Comparison of ENCODE assay signal across 13 cellular contexts in the genomic region with DNA sequence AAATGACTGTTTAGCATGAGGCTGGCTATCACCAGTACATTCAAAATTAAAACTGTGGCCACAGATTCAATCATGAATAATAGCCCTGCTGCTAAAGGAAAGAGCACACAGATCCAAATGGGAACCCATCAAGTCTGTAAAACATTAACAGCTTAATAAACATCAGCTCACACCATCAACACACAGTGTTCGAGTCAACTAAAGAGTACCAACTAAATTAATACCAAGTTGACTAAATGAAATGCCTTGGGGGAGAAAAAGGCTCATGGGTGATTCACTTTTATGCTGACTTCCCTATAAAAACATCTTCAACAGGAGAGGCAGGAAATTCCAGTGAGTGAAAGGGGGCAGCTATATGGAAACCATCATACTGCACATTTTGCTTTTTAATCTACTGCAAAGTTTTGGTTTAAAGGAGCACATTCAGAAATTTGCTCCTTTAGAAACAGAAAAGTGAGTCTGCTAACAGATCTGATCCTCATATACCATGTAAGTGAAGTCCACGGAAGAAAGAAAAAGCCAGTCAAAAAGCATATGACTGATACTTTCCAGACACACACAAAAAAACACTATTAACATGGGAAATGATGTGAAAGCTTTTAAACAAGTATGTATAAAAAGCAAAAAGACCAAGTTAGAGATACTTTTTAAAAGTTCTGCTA. TPM values are rescaled to one million over a fixed set of nuclear protein-coding genes. Genes with fewer than 3 reads are reported as not detected.
DNase-seq lines count a peak whose midpoint lies in the region; ATAC-seq, FAIRE-seq and TF ChIP-seq lines count a peak whose summit lies in the region.
"Had no signal": no experiment of that assay in that cellular context is flagged by ENCODE, and none has a peak within 500 bp of the region (broad histone marks: within the 10 kb centered on the region; RNA-seq: fewer than 3 reads in every experiment).

No MANE protein-coding gene starts in this region.

- ATAC-seq in pancreas = peak; percentile 60 to 84 (median 76)
- ATAC-seq: upper lobe of right lung had no signal

- 3% methylated on average over 2 of the region's 2 CpGs for WGBS in SK-N-SH (ENCODE audit: low lambda C conversion rate)
- 9 to 10% methylated on average over 2 of the region's 2 CpGs for WGBS in pancreas, 2 donors

- POLR2A ChIA-PET in SK-N-SH (lab: Yijun Ruan, JAX) = no interaction called here

- peak; percentile 81 for DNase-seq in EL
- no peak for DNase-seq in SK-N-SH
- peak; percentile 54 for DNase-seq in fibroblast of the aortic adventitia (ENCODE audit: low read depth)
- DNase-seq in pancreas = no peak
- no peak for DNase-seq in NCI-H524 (lab: John Stamatoyannopoulos, UW)
- DNase-seq in cortex of kidney (lab: John Stamatoyannopoulos, UW) = no peak
- no peak for DNase-seq in activated CD8-positive, alpha-beta memory T cell treated with anti-CD3 and anti-CD28 coated beads, Interleukin-2, amount 50 U/mL, for 4 hours
- DNase-seq in coronary artery (ENCODE audit: low spot score) = no peak
- DNase-seq: DMS 273 treated with DMSO at 0.1 percent for 48 hours, foreskin melanocyte, NCI-H1694 treated with DMSO at 0.1 percent for 48 hours, right cardiac atrium, upper lobe of right lung had no signal

- H3K79me2 ChIP-seq in SK-N-SH (ENCODE audit: insufficient read depth) = peaks cover 20% of the 10 kb centered on the region

- peak overlapping the region; percentile 66 for H3K4me2 ChIP-seq in SK-N-SH

- no peaks in the 10 kb centered on the region for H3K9me2 ChIP-seq in SK-N-SH

- peak overlapping the region; percentile 76 for H2AFZ ChIP-seq in SK-N-SH (ENCODE audit: low read depth)

- TF ChIP-seq RAD21 in SK-N-SH (IDR thresholded peaks at IDR 0.05; ENCODE audit: low read length) = no peak

- intact Hi-C loops in pancreas (cut with DNase I) = no loop called here

- peaks cover 15% of the 10 kb centered on the region for H3F3A ChIP-seq in SK-N-SH (replicated peaks; ENCODE audit: insufficient read depth)

- H3K27me3 ChIP-seq in SK-N-SH (ENCODE audit: insufficient read depth) (no peaks in the 10 kb centered on the region), pancreas (no peaks in the 10 kb centered on the region)
- H3K27me3 ChIP-seq: upper lobe of right lung had no signal

- FAIRE-seq in pancreas (lab: Jason Lieb, UNC) = no peak

- H3K4me3 ChIP-seq in SK-N-SH (ENCODE audit: low read depth in 2 of 2, low read length in 1 of 2) (peak overlapping the region in 1 of 2 experiments; percentile 51; a peak in 2 of 4 replicates), fibroblast of the aortic adventitia (ENCODE audit: low read depth, low read length) (no peak overlapping the region), pancreas (peak overlapping the region in 1 of 4 donors; percentile 0), coronary artery (no peak overlapping the region)
- H3K4me3 ChIP-seq: upper lobe of right lung had no signal

- H3K4me1 ChIP-seq in SK-N-SH (ENCODE audit: control insufficient read depth in 1 of 2, insufficient read depth in 2 of 2, low read depth in 1 of 2, low read length in 1 of 2) (peaks cover 2 to 43% of the 10 kb centered on the region in 2 experiments; a peak in 3 of 4 replicates), pancreas (peaks cover 54 to 69% (median 61%) of the 10 kb centered on the region in 3 donors)
- H3K4me1 ChIP-seq: upper lobe of right lung had no signal

- no peak for TF ChIP-seq CTCF in SK-N-SH (IDR thresholded peaks at IDR 0.05)
- no peak for TF ChIP-seq CTCF in fibroblast of the aortic adventitia (IDR thresholded peaks at IDR 0.05; ENCODE audit: insufficient read depth, low read length)
- no peak for TF ChIP-seq CTCF in pancreas (IDR thresholded peaks at IDR 0.05)
- no peak for TF ChIP-seq CTCF in coronary artery (IDR thresholded peaks at IDR 0.05)

- H3K36me3 ChIP-seq in SK-N-SH (replicated peaks in 1 of 2; ENCODE audit: control insufficient read depth in 1 of 2, insufficient read depth in 2 of 2, low read length in 1 of 2) (no peaks in the 10 kb centered on the region), pancreas (no peaks in the 10 kb centered on the region)
- H3K36me3 ChIP-seq: upper lobe of right lung had no signal

- no peak for TF ChIP-seq EP300 in SK-N-SH (IDR thresholded peaks at IDR 0.05; ENCODE audit: borderline replicate concordance in 1 of 2, low read depth in 1 of 2, low read length in 1 of 2)

- no peaks in the 10 kb centered on the region for H4K20me1 ChIP-seq in SK-N-SH (ENCODE audit: insufficient read depth)

- CTCF ChIA-PET in SK-N-SH (lab: Yijun Ruan, JAX) = interaction anchor here (0.6 to 2.0 kb wide), 2 partner anchors 29 to 30 kb away, joined by 4 to 8 read pairs; no protein-coding TSS in a partner anchor

- H3K9me3 ChIP-seq in SK-N-SH (no peaks in the 10 kb centered on the region), pancreas (no peaks in the 10 kb centered on the region)
- H3K9me3 ChIP-seq: upper lobe of right lung had no signal

- peak overlapping the region; percentile 54 for H3K9ac ChIP-seq in SK-N-SH

- H3K27ac ChIP-seq in SK-N-SH (ENCODE audit: low read depth in 2 of 2, low read length in 1 of 2) (peak overlapping the region; percentile 73 to 89), pancreas (peak overlapping the region in 2 of 4 donors; percentile 42 to 93), coronary artery (no peak overlapping the region)
- H3K27ac ChIP-seq: upper lobe of right lung had no signal

TF ChIP-seq in SK-N-SH, 30 proteins besides CTCF, POLR2A, EP300 and RAD21 (continues in another document):
- TF ChIP-seq RCOR1 (IDR thresholded peaks at IDR 0.05; ENCODE audit: low read length) (no peak), RFX5 (IDR thresholded peaks at IDR 0.05; ENCODE audit: low read length) (no peak), MXI1 (IDR thresholded peaks at IDR 0.05; ENCODE audit: low read depth, low read length) (no peak), MEF2A (IDR thresholded peaks at IDR 0.05; ENCODE audit: borderline replicate concordance, low read depth) (no peak), RXRA (IDR thresholded peaks at IDR 0.05; ENCODE audit: borderline replicate concordance, low read depth) (no peak), IRF3 (IDR thresholded peaks at IDR 0.05; ENCODE audit: low read depth, low read length) (no peak), JUND (IDR thresholded peaks at IDR 0.05) (0 out of 2 replicates have a peak, but pooled peaks have one; percentile 35), TEAD4 (IDR thresholded peaks at IDR 0.05; ENCODE audit: borderline replicate concordance, insufficient read depth) (peak; percentile 10; the same call in 1 of the 2 replicates), TCF12 (IDR thresholded peaks at IDR 0.05) (peak; percentile 70), GATA2 (CRISPR knock-in tag; IDR thresholded peaks at IDR 0.05) (no peak), GABPA (IDR thresholded peaks at IDR 0.05; ENCODE audit: low read depth) (no peak), FOSL2 (IDR thresholded peaks at IDR 0.05; ENCODE audit: borderline replicate concordance, low read depth) (peak; percentile 65), EZH2phosphoT487 (IDR thresholded peaks at IDR 0.05; ENCODE audit: borderline replicate concordance, low read depth) (no peak), SIN3A (IDR thresholded peaks at IDR 0.05; ENCODE audit: borderline replicate concordance, low read depth, low read length) (no peak), FOXM1 (IDR thresholded peaks at IDR 0.05; ENCODE audit: low read depth) (no peak), USF1 (IDR thresholded peaks at IDR 0.05; ENCODE audit: borderline replicate concordance, low read depth) (no peak), YY1 (IDR thresholded peaks at IDR 0.05; ENCODE audit: low read depth) (no peak)
- TF ChIP-seq, protein P1, sequence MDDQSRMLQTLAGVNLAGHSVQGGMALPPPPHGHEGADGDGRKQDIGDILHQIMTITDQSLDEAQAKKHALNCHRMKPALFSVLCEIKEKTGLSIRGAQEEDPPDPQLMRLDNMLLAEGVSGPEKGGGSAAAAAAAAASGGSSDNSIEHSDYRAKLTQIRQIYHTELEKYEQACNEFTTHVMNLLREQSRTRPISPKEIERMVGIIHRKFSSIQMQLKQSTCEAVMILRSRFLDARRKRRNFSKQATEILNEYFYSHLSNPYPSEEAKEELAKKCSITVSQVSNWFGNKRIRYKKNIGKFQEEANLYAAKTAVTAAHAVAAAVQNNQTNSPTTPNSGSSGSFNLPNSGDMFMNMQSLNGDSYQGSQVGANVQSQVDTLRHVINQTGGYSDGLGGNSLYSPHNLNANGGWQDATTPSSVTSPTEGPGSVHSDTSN (IDR thresholded peaks at IDR 0.05) = 0 out of 2 replicates have a peak, but pooled peaks have one; percentile 26
- TF ChIP-seq, protein P2, sequence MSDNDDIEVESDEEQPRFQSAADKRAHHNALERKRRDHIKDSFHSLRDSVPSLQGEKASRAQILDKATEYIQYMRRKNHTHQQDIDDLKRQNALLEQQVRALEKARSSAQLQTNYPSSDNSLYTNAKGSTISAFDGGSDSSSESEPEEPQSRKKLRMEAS (IDR thresholded peaks at IDR 0.05; ENCODE audit: low read depth) = no peak

RNA-seq across cellular contexts. Expression of gene LGR4, which starts 16.3 kb away (rescaled TPM):
- 2.6 and 4.6 TPM in 2 replicates for polyA plus RNA-seq in SK-N-SH (2012; rRNA removed)
- polyA plus RNA-seq in SK-N-SH (2012; cell fraction: cytosol; rRNA removed) = 3.2 and 3.4 TPM in 2 replicates
- polyA plus RNA-seq in SK-N-SH (2012; cell fraction: nucleus; rRNA removed) = 6.5 and 9.3 TPM in 2 replicates
- total RNA-seq in fibroblast of the aortic adventitia (ENCODE audit: low replicate concordance) = 16.3 and 25.1 TPM in 2 replicates
- total RNA-seq in pancreas = 10 to 100 TPM; 44.4 to 73.0 (median 57.5) TPM
- 10 to 100 TPM; 23.4 to 27.0 TPM for polyA plus RNA-seq in pancreas

RNA-seq across cellular contexts. Expression of gene LIN7C, which starts 50.3 kb away (rescaled TPM):
- polyA plus RNA-seq in SK-N-SH (2012; rRNA removed) = 7.3 and 11.0 TPM in 2 replicates
- polyA plus RNA-seq in SK-N-SH (2012; cell fraction: cytosol; rRNA removed) = 13.7 and 16.3 TPM in 2 replicates
- 3.9 and 6.7 TPM in 2 replicates for polyA plus RNA-seq in SK-N-SH (2012; cell fraction: nucleus; rRNA removed)
- total RNA-seq in fibroblast of the aortic adventitia (ENCODE audit: low replicate concordance) = 33.2 and 75.3 TPM in 2 replicates
- total RNA-seq in pancreas = 10 to 100 TPM; 10.7 to 22.1 (median 17.0) TPM
- 1 to 10 TPM; 5.1 to 8.6 TPM for polyA plus RNA-seq in pancreas

Comparison
In these comparisons a context has a peak if more than half of its experiments do, and no peak if none do; other contexts are left out.
1. DNase-seq: peak in EL (single experiment) and fibroblast of the aortic adventitia (single experiment); none in SK-N-SH (single experiment), pancreas (0 of 6), NCI-H524 (0 of 2), cortex of kidney (single experiment), activated CD8-positive, alpha-beta memory T cell treated with anti-CD3 and anti-CD28 coated beads, Interleukin-2, amount 50 U/mL, for 4 hours (single experiment) and coronary artery (single experiment).
2. H3K27ac ChIP-seq: peak in SK-N-SH (2 of 2); none in coronary artery (0 of 2).